Comparison of ENCODE assay signal across 8 cellular contexts in the genomic region with DNA sequence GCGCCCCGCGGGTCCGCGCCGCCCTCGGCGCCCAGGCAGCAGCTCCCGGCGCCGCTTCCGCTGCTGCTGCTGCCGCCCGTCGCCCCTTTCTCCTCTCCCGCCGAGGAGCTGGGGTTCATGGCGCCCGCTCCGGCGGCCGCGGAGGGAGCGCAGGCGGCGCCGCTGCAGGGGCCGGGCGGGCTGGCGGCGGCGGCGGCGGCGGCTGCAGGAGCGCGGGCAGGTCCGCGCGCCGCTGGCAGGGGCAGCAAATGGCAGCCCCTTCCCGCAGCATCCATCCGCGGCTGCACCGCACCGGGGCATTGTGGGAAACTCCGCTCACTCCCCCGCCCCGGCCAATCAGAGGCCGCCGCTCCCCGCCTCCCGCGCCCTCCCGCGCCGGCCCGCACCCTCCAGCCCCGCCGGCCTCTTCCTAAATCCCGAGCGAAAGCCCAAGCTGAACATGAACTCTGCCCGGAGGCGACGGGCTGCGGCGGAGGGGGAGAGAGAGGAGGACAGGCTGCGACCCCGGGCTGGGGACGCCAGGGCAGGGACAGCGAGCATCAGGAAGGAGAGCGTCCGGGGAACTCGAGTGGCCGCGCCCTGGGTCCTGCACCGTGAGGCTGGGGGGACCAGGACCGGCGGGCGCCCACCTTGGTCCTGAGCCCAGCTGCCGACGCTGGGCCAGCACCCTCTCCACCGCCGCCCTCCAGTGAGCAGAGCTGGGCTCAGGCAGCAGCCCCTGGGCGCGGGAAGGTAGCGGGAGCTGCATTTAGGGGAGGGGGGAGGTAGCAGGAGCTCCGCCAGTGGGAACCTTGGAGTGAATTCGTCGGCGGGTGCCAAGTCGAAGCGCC. TPM values are rescaled to one million over a fixed set of nuclear protein-coding genes. Genes with fewer than 3 reads are reported as not detected.
DNase-seq lines count a peak whose midpoint lies in the region; ATAC-seq and TF ChIP-seq lines count a peak whose summit lies in the region.

A gene (minus strand): TSS at position 387 of the 830 bp plus-strand sequence.

- WGBS in aorta, 2 donors = 1% methylated on average over 39 to 93 of the region's 93 CpGs

- CTCF ChIA-PET in HEK293 (lab: Yijun Ruan, JAX) = no interaction called here

- H3K4me1 Mint-ChIP-seq in naive B cell = peaks cover 5 to 10% (median 9%) of the 10 kb centered on the region in 3 donors

- no peak within 1 kb of the TSS for H3K27ac ChIP-seq in HEK293 (ENCODE audit: extremely low read depth, low read depth, low read length)
- peak within 1 kb of the TSS in 1 of 2 donors; percentile 0 for H3K27ac ChIP-seq in aorta (ENCODE audit: low read depth in 1 of 2, low read length in 2 of 2)

- intact Hi-C loops in aorta (cut with DNase I) = loop anchor here in 1 of 2 donors (1.0 kb wide), 1 partner anchor 35 kb away; no protein-coding TSS in a partner anchor

- ATAC-seq in SK-N-SH treated with all-trans-retinoic acid at 6 μM for 48 hours = peak; percentile 81
- peak; percentile 25 for ATAC-seq in esophagus mucosa
- ATAC-seq in naive B cell (ENCODE audit: low read depth in 2 of 2) = peak; percentile 34 to 52
- peak; percentile 72 for ATAC-seq in aorta (ENCODE audit: low FRiP score)

- no peak for TF ChIP-seq CTCF in HEK293 (tag by site-specific recombination; IDR thresholded peaks at IDR 0.05)

- POLR2A ChIA-PET in HEK293 (lab: Yijun Ruan, JAX) = no interaction called here

- peak within 1 kb of the TSS in 1 of 6 donors; percentile 9 for H3K27ac Mint-ChIP-seq in naive B cell

- peaks cover 0 to 9% of the 10 kb centered on the region in 2 donors for H3K36me3 Mint-ChIP-seq in naive B cell

- H3K4me1 ChIP-seq in HEK293 (ENCODE audit: control insufficient read depth, insufficient read depth, low read length) (no peaks in the 10 kb centered on the region), aorta (ENCODE audit: control insufficient read depth in 1 of 2, insufficient read depth in 2 of 2, low read length in 2 of 2) (no peaks in the 10 kb centered on the region)

- H3K9me3 ChIP-seq in HEK293 (ENCODE audit: control insufficient read depth, insufficient read depth, low read depth, low read length) = no peaks in the 10 kb centered on the region
- H3K9me3 ChIP-seq in aorta (ENCODE audit: control insufficient read depth, low read length) = no peaks in the 10 kb centered on the region

- peak; percentile 93 for DNase-seq in GM03348 (ENCODE audit: low spot score)
- no peak for DNase-seq in naive B cell
- peak; percentile 57 to 79 for DNase-seq in aorta
- no peak for DNase-seq in activated effector memory CD4-positive, alpha-beta T cell treated with Interleukin-2 at 50 U/mL for 16 hours
- no peak for DNase-seq in GDM1 (lab: John Stamatoyannopoulos, UW)

- H3K4me3 Mint-ChIP-seq in naive B cell = peak within 1 kb of the TSS; percentile 3 to 70 (median 61)

- peaks cover 43 to 70% (median 55%) of the 10 kb centered on the region in 3 donors for H3K27me3 Mint-ChIP-seq in naive B cell

- H3K9me3 Mint-ChIP-seq in naive B cell = peaks cover 0 to 8% (median 1%) of the 10 kb centered on the region in 7 donors

- peak within 1 kb of the TSS; percentile 28 for H3K4me3 ChIP-seq in HEK293 (ENCODE audit: low read depth, low read length)
- H3K4me3 ChIP-seq in aorta (ENCODE audit: low read length in 2 of 2) = peak within 1 kb of the TSS; percentile 45 to 55

- no peaks in the 10 kb centered on the region for H3K27me3 ChIP-seq in aorta (ENCODE audit: control insufficient read depth in 1 of 2, insufficient read depth in 2 of 2, low read length in 1 of 2)

- H3K36me3 ChIP-seq in HEK293 (ENCODE audit: control insufficient read depth in 2 of 2, insufficient read depth in 1 of 2, low read length in 2 of 2) (no peaks in the 10 kb centered on the region), aorta (ENCODE audit: control insufficient read depth in 1 of 2, insufficient read depth in 2 of 2, low read length in 1 of 2) (peaks cover 0 to 5% of the 10 kb centered on the region in 2 donors)

TF ChIP-seq in HEK293, 187 proteins besides CTCF, POLR2A, EP300 and RAD21:
- TF ChIP-seq ZBTB8A (tag by site-specific recombination; IDR thresholded peaks at IDR 0.05) = no peak
- TF ChIP-seq, protein P1, sequence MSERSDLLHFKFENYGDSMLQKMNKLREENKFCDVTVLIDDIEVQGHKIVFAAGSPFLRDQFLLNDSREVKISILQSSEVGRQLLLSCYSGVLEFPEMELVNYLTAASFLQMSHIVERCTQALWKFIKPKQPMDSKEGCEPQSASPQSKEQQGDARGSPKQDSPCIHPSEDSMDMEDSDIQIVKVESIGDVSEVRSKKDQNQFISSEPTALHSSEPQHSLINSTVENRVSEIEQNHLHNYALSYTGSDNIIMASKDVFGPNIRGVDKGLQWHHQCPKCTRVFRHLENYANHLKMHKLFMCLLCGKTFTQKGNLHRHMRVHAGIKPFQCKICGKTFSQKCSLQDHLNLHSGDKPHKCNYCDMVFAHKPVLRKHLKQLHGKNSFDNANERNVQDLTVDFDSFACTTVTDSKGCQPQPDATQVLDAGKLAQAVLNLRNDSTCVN (tag by site-specific recombination; optimal IDR thresholded peaks at IDR 0.05) = peak; percentile 20

TF ChIP-seq in SK-N-SH treated with all-trans-retinoic acid at 6 μM for 48 hours, 23 proteins besides CTCF, POLR2A, EP300 and RAD21 (continues in another document):
- TF ChIP-seq ZNF565 (CRISPR knock-in tag; conservative IDR thresholded peaks at IDR 0.05; ENCODE audit: low read depth) = no peak
- TF ChIP-seq, protein P2, sequence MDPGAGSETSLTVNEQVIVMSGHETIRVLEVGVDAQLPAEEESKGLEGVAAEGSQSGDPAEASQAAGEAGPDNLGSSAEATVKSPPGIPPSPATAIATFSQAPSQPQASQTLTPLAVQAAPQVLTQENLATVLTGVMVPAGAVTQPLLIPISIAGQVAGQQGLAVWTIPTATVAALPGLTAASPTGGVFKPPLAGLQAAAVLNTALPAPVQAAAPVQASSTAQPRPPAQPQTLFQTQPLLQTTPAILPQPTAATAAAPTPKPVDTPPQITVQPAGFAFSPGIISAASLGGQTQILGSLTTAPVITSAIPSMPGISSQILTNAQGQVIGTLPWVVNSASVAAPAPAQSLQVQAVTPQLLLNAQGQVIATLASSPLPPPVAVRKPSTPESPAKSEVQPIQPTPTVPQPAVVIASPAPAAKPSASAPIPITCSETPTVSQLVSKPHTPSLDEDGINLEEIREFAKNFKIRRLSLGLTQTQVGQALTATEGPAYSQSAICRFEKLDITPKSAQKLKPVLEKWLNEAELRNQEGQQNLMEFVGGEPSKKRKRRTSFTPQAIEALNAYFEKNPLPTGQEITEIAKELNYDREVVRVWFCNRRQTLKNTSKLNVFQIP (CRISPR knock-in tag; IDR thresholded peaks at IDR 0.05; ENCODE audit: borderline replicate concordance, low read depth) = no peak
- no peak for TF ChIP-seq ZFP30 (CRISPR knock-in tag; IDR thresholded peaks at IDR 0.05)
- TF ChIP-seq GLIS3 (CRISPR knock-in tag; IDR thresholded peaks at IDR 0.05) = no peak
- no peak for TF ChIP-seq TOX (CRISPR knock-in tag; IDR thresholded peaks at IDR 0.05; ENCODE audit: borderline replicate concordance)
- no peak for TF ChIP-seq ZNF70 (CRISPR knock-in tag; IDR thresholded peaks at IDR 0.05)
- no peak for TF ChIP-seq BACH2 (CRISPR knock-in tag; IDR thresholded peaks at IDR 0.05; ENCODE audit: borderline replicate concordance)
- TF ChIP-seq PPARA (CRISPR knock-in tag; IDR thresholded peaks at IDR 0.05; ENCODE audit: borderline replicate concordance) = no peak
- TF ChIP-seq ISL1 (CRISPR knock-in tag; IDR thresholded peaks at IDR 0.05) = no peak
- no peak for TF ChIP-seq OSR1 (CRISPR knock-in tag; IDR thresholded peaks at IDR 0.05)
- no peak for TF ChIP-seq CSDC2 (CRISPR knock-in tag; IDR thresholded peaks at IDR 0.05)
- TF ChIP-seq RARB (CRISPR knock-in tag; IDR thresholded peaks at IDR 0.05) = no peak
- TF ChIP-seq, protein P3, sequence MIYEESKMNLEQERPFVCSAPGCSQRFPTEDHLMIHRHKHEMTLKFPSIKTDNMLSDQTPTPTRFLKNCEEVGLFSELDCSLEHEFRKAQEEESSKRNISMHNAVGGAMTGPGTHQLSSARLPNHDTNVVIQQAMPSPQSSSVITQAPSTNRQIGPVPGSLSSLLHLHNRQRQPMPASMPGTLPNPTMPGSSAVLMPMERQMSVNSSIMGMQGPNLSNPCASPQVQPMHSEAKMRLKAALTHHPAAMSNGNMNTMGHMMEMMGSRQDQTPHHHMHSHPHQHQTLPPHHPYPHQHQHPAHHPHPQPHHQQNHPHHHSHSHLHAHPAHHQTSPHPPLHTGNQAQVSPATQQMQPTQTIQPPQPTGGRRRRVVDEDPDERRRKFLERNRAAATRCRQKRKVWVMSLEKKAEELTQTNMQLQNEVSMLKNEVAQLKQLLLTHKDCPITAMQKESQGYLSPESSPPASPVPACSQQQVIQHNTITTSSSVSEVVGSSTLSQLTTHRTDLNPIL (CRISPR knock-in tag; IDR thresholded peaks at IDR 0.05; ENCODE audit: low read depth) = no peak
- TF ChIP-seq, protein P4, sequence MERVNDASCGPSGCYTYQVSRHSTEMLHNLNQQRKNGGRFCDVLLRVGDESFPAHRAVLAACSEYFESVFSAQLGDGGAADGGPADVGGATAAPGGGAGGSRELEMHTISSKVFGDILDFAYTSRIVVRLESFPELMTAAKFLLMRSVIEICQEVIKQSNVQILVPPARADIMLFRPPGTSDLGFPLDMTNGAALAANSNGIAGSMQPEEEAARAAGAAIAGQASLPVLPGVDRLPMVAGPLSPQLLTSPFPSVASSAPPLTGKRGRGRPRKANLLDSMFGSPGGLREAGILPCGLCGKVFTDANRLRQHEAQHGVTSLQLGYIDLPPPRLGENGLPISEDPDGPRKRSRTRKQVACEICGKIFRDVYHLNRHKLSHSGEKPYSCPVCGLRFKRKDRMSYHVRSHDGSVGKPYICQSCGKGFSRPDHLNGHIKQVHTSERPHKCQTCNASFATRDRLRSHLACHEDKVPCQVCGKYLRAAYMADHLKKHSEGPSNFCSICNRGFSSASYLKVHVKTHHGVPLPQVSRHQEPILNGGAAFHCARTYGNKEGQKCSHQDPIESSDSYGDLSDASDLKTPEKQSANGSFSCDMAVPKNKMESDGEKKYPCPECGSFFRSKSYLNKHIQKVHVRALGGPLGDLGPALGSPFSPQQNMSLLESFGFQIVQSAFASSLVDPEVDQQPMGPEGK (CRISPR knock-in tag; IDR thresholded peaks at IDR 0.05; ENCODE audit: borderline replicate concordance) = no peak
- TF ChIP-seq TCF4 (CRISPR knock-in tag; IDR thresholded peaks at IDR 0.05; ENCODE audit: borderline replicate concordance) = no peak
- TF ChIP-seq ZC3H10 (CRISPR knock-in tag; IDR thresholded peaks at IDR 0.05) = no peak
- TF ChIP-seq ZNF8 (CRISPR knock-in tag; IDR thresholded peaks at IDR 0.05) = no peak
- no peak for TF ChIP-seq ZFP3 (CRISPR knock-in tag; IDR thresholded peaks at IDR 0.05)

RNA-seq across cellular contexts. Expression of the gene that starts here (rescaled TPM):
- total RNA-seq in esophagus mucosa (0.20 TPM), aorta (10 to 100 TPM in 1 of 2 donors, 1 to 10 TPM in 1; 6.8 to 11.3 TPM)
- polyA plus RNA-seq in naive B cell (ENCODE audit: low read depth in 6 of 6) (not detected), aorta (1 to 10 TPM; 1.1 to 3.6 TPM)

Comparison
In these comparisons a context has a peak if more than half of its experiments do, and no peak if none do; other contexts are left out.
1. Peak in ATAC-seq in esophagus mucosa; RNA of the gene not detected or under 1 TPM.
2. Peak in ATAC-seq in naive B cell; RNA of the gene not detected or under 1 TPM.
3. DNase-seq: peak in GM03348 (single experiment) and aorta (2 of 2); none in naive B cell (single experiment), activated effector memory CD4-positive, alpha-beta T cell treated with Interleukin-2 at 50 U/mL for 16 hours (single experiment) and GDM1 (single experiment).
4. ATAC-seq: peak in every context shown above with its lines; median percentile 81 in SK-N-SH treated with all-trans-retinoic acid at 6 μM for 48 hours; 72 in aorta; 43 in naive B cell; 25 in esophagus mucosa.